Comparison of ENCODE assay signal across 8 cellular contexts in the genomic region with DNA sequence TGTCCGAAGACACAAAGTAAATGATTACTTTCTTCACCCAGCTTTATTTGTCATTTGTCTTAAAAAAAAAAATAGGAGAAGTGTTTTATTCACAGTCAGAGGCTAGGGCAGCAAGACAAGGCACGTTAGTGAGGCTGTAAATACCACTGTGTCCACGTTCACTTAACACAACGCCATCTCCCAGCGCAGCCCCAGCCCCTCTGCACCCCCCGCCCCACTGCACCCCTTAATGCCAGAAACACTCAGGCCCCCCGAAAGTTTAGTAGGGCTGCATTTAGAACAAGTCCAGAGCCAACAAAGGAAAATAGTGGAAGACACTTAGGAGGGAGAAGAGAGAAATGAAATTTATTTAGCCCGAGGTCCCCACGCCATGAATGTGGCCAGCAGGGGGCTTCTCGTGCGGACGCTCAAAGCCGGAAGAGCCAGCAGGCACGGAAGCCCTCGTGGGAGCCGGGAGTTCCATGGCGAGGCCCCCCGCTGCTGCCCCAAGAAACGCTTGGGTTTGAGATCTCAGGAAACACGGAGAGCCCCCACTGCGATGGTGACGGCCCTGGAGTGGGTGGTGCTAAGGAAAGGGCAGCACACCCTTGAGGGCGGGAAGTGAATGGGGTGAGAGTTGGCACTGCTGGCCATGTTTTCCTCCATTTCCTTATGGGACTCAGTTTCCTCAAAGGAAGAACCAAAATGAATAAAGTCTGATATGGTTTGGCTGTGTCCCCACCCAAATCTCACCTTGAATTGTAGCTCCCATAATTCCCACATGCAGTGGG. TPM values are rescaled to one million over a fixed set of nuclear protein-coding genes. Genes with fewer than 3 reads are reported as not detected.
DNase-seq lines count a peak whose midpoint lies in the region; ATAC-seq, FAIRE-seq and TF ChIP-seq lines count a peak whose summit lies in the region.

No MANE protein-coding gene starts in this region.

- H3K27ac Mint-ChIP-seq in T-helper 1 cell treated with Interleukin-12 subunit alpha and Interleukin-12 subunit beta and Interleukin-4 antibody, amounts not matched to agents 30 μg/mL and 1 μg/mL, for 36 hours, result no peak overlapping the region

- H3K9me3 ChIP-seq in DOHH2 (ENCODE audit: control insufficient read depth, insufficient read depth, low read length) (peaks cover 8% of the 10 kb centered on the region; the same call in 1 of the 2 replicates), HUES48 (ENCODE audit: control insufficient read depth, insufficient read depth, low read length) (no peaks in the 10 kb centered on the region), GM12878 (replicated peaks; ENCODE audit: control insufficient read depth, insufficient read depth, low read length) (no peaks in the 10 kb centered on the region; the same call in 2 of the 3 replicates), gastrocnemius medialis (no peaks in the 10 kb centered on the region)

- WGBS in GM12878 (ENCODE audit: insufficient coverage, insufficient replicate concordance, low lambda C conversion rate, missing lambda C conversion rate), result 5% methylated on average over 22 of the region's 23 CpGs

- SMC1A ChIA-PET in GM12878 (lab: Charles Lee; ENCODE audit: uncharacterized antibody, unreplicated experiment), result interaction anchor here (0.5 to 4.9 kb wide), 38 partner anchors 24 to 477 kb away, joined by 3 to 142 read pairs (median 5); a partner anchor contains a TSS

- peak overlapping the region; percentile 69 for H3K4me3 Mint-ChIP-seq in T-helper 1 cell treated with Interleukin-12 subunit alpha and Interleukin-12 subunit beta and Interleukin-4 antibody, amounts not matched to agents 30 μg/mL and 1 μg/mL, for 36 hours

- H3K4me3 ChIP-seq in DOHH2 (ENCODE audit: low read length), result peak overlapping the region; percentile 57
- H3K4me3 ChIP-seq in HUES48 (ENCODE audit: low read depth, low read length), result 0 out of 2 replicates have a peak overlapping the region, but pooled peaks have one; percentile 1
- peak overlapping the region; percentile 57; the same call in 1 of the 2 replicates for H3K4me3 ChIP-seq in GM12878
- H3K4me3 ChIP-seq in gastrocnemius medialis, result peak overlapping the region; percentile 44 to 56 (median 48)

- H3K27me3 ChIP-seq in DOHH2 (ENCODE audit: control insufficient read depth, low read length), result no peaks in the 10 kb centered on the region
- H3K27me3 ChIP-seq in HUES48 (ENCODE audit: control insufficient read depth, insufficient read depth, low read length), result no peaks in the 10 kb centered on the region
- H3K27me3 ChIP-seq in GM12878 (replicated peaks in 1 of 2; ENCODE audit: control insufficient read depth in 2 of 2, insufficient read depth in 2 of 2, low read length in 1 of 2), result no peaks in the 10 kb centered on the region; a peak in 1 of 4 replicates
- no peaks in the 10 kb centered on the region for H3K27me3 ChIP-seq in gastrocnemius medialis

- 0 out of 2 replicates have a peak, but pooled peaks cover 3% of the 10 kb centered on the region for H3F3A ChIP-seq in DOHH2 (ENCODE audit: control insufficient read depth, insufficient read depth)

- TF ChIP-seq POLR2A in GM12878 (IDR thresholded peaks at IDR 0.05; ENCODE audit: low read depth, low read length) (no peak), gastrocnemius medialis (IDR thresholded peaks at IDR 0.05) (no peak)

- no peaks in the 10 kb centered on the region for H3K9me2 ChIP-seq in DOHH2 (replicated peaks; ENCODE audit: control insufficient read depth, low read length)

- no peaks in the 10 kb centered on the region for H3K79me2 ChIP-seq in DOHH2 (ENCODE audit: control insufficient read depth, low read length)
- H3K79me2 ChIP-seq in GM12878 (ENCODE audit: control insufficient read depth, insufficient read depth, low read length), result no peaks in the 10 kb centered on the region

- no peaks in the 10 kb centered on the region for H3K36me3 Mint-ChIP-seq in T-helper 1 cell treated with Interleukin-12 subunit alpha and Interleukin-12 subunit beta and Interleukin-4 antibody, amounts not matched to agents 30 μg/mL and 1 μg/mL, for 36 hours (ENCODE audit: low read depth)

- no peak overlapping the region for H3K9ac ChIP-seq in HUES48 (ENCODE audit: low read depth, low read length)
- H3K9ac ChIP-seq in GM12878 (ENCODE audit: control insufficient read depth, insufficient read depth, low read length), result no peak overlapping the region

- peaks cover 29% of the 10 kb centered on the region for H3K27me3 Mint-ChIP-seq in T-helper 1 cell treated with Interleukin-12 subunit alpha and Interleukin-12 subunit beta and Interleukin-4 antibody, amounts not matched to agents 30 μg/mL and 1 μg/mL, for 36 hours (ENCODE audit: low read depth)

- H3K4me1 ChIP-seq in DOHH2 (ENCODE audit: control insufficient read depth, low read length) (peaks cover 24% of the 10 kb centered on the region), HUES48 (ENCODE audit: control insufficient read depth, insufficient read depth, low read length) (no peaks in the 10 kb centered on the region), GM12878 (ENCODE audit: control insufficient read depth, insufficient read depth, low read length) (no peaks in the 10 kb centered on the region), gastrocnemius medialis (peaks cover 0 to 6% of the 10 kb centered on the region in 2 donors)

- H3K27ac ChIP-seq in DOHH2 (ENCODE audit: low read depth, low read length), result peak overlapping the region; percentile 74
- H3K27ac ChIP-seq in HUES48 (ENCODE audit: low read depth, low read length), result no peak overlapping the region
- no peak overlapping the region for H3K27ac ChIP-seq in GM12878 (ENCODE audit: control insufficient read depth, insufficient read depth)
- H3K27ac ChIP-seq in gastrocnemius medialis, result peak overlapping the region; percentile 27 to 64 (median 56)

- FAIRE-seq in GM12878 (lab: Jason Lieb, UNC), result no peak

- CTCF ChIA-PET in GM12878 (lab: Yijun Ruan, JAX), result interaction anchor here (0.6 to 4.9 kb wide), 63 partner anchors 10 to 916 kb away, joined by 3 to 217 read pairs (median 4); a partner anchor contains a TSS

- DNase-seq in GM12878 (ENCODE audit: low read depth, low spot score) (no peak), hippocampal formation (lab: John Stamatoyannopoulos, UW) (peak; percentile 18 to 48), gastrocnemius medialis (no peak), NCI-H345 treated with DMSO at 0.1 percent for 48 hours (lab: John Stamatoyannopoulos, UW; ENCODE audit: unreplicated experiment) (no peak), cerebellar nuclear complex (lab: John Stamatoyannopoulos, UW) (no peak)

- intact Hi-C loops in GM12878 (cut with micrococcal nuclease; ENCODE audit: unreplicated experiment) (loop anchor here (1.0 to 10.0 kb wide), 6 partner anchors 181 to 916 kb away; no protein-coding TSS in a partner anchor), gastrocnemius medialis (cut with DNase I; ENCODE audit: low total_unique reads) (loop anchor here (1.0 to 10.0 kb wide), 2 partner anchors 266 to 396 kb away; no protein-coding TSS in a partner anchor)

- peak; percentile 47 for TF ChIP-seq RAD21 in GM12878 (IDR thresholded peaks at IDR 0.05; ENCODE audit: insufficient read depth, low read depth, low read length)

- H4K20me1 ChIP-seq in DOHH2 (ENCODE audit: control insufficient read depth, insufficient read depth, low read depth, low read length) (no peaks in the 10 kb centered on the region), GM12878 (ENCODE audit: control insufficient read depth, insufficient read depth) (no peaks in the 10 kb centered on the region)

- no TSS peak for BruUV-seq in GM12878 (replicated peaks; lab: Mats Ljungman, UMichigan)

- H3K4me1 Mint-ChIP-seq in T-helper 1 cell treated with Interleukin-12 subunit alpha and Interleukin-12 subunit beta and Interleukin-4 antibody, amounts not matched to agents 30 μg/mL and 1 μg/mL, for 36 hours (ENCODE audit: low read depth), result peaks cover 14% of the 10 kb centered on the region

- ATAC-seq in GM12878 (peak; percentile 86), gastrocnemius medialis (peak; percentile 44 to 64)

- peak; percentile 79 for TF ChIP-seq CTCF in DOHH2 (IDR thresholded peaks at IDR 0.05; ENCODE audit: low read depth, low read length, poor library complexity, severe bottlenecking)
- peak; percentile 57 to 61 (median 60) for TF ChIP-seq CTCF in GM12878 (IDR thresholded peaks at IDR 0.05 in 2 of 3, conservative IDR thresholded peaks at IDR 0.05 in 1 of 3; ENCODE audit: control insufficient read depth in 2 of 3, extremely low read depth in 1 of 3, insufficient read depth in 1 of 3, low read depth in 3 of 3, low read length in 3 of 3)
- TF ChIP-seq CTCF in gastrocnemius medialis (IDR thresholded peaks at IDR 0.05 in 4 of 5, conservative IDR thresholded peaks at IDR 0.05 in 1 of 5), result peak in 4 of 5 experiments; percentile 41 to 74 (median 63)

- H3K9me3 Mint-ChIP-seq in T-helper 1 cell treated with Interleukin-12 subunit alpha and Interleukin-12 subunit beta and Interleukin-4 antibody, amounts not matched to agents 30 μg/mL and 1 μg/mL, for 36 hours, result peaks cover 7% of the 10 kb centered on the region

- peak overlapping the region; percentile 76 for H3K4me2 ChIP-seq in DOHH2 (ENCODE audit: low read length)
- H3K4me2 ChIP-seq in GM12878 (ENCODE audit: control insufficient read depth, insufficient read depth), result peak overlapping the region; percentile 65

- in situ Hi-C loops in GM12878 (cut with MboI) (loop anchor here (5.0 kb wide), 2 partner anchors 323 to 393 kb away; no protein-coding TSS in a partner anchor), gastrocnemius medialis (cut with MboI; ENCODE audit: low sequenced_read_pairs in 4 of 4) (loop anchor here in 2 of 4 donors (5.0 to 10.0 kb wide), 2 partner anchors 316 to 393 kb away; no protein-coding TSS in a partner anchor)

- TF ChIP-seq EP300 in GM12878 (IDR thresholded peaks at IDR 0.05; ENCODE audit: borderline replicate concordance in 1 of 2, control insufficient read depth in 1 of 2, low read depth in 2 of 2, low read length in 2 of 2), result no peak

- H2AFZ ChIP-seq in GM12878 (ENCODE audit: control insufficient read depth, low read depth, low read length), result peak overlapping the region; percentile 83

- RAD21 ChIA-PET in GM12878 (lab: Charles Lee; ENCODE audit: unreplicated experiment), result interaction anchor here (0.6 to 3.0 kb wide), 24 partner anchors 10 to 905 kb away, joined by 3 to 130 read pairs (median 3); a partner anchor contains a TSS

- H3K36me3 ChIP-seq in DOHH2 (ENCODE audit: control insufficient read depth, low read length) (no peaks in the 10 kb centered on the region), HUES48 (ENCODE audit: control insufficient read depth, insufficient read depth, low read length) (no peaks in the 10 kb centered on the region), GM12878 (ENCODE audit: control insufficient read depth in 2 of 2, insufficient read depth in 2 of 2, low read length in 1 of 2) (no peaks in the 10 kb centered on the region), gastrocnemius medialis (no peaks in the 10 kb centered on the region)

- POLR2A ChIA-PET in GM12878 (lab: Charles Lee), result interaction anchor here (0.6 kb wide), 1 partner anchor 342 kb away, joined by 4 read pairs; no protein-coding TSS in a partner anchor

RNA-seq across cellular contexts. Expression of a gene that starts 50.2 kb away (rescaled TPM):
- not detected in 2 replicates for total RNA-seq in GM12878 (2013; cell fraction: nucleolus; rRNA removed)
- total RNA-seq in GM12878 (2014; rRNA removed) (not detected in 2 replicates), GM12878 (2014; rRNA removed; fragmentation: Illumina TruSeq; extraction: Trizol) (not detected in 2 replicates), GM12878 (2021) (0.24 TPM in 1 of 2 replicates, not detected in the other), gastrocnemius medialis (under 1 TPM in 2 of 4 donors, not detected in 2; 0.10 to 0.20 TPM)
- not detected for polyA plus RNA-seq in GM12878 (2011; ENCODE audit: low read depth)
- polyA plus RNA-seq in GM12878 (2011; rRNA removed) (0.03 and 0.07 TPM in 2 replicates), GM12878 (2014; fragmentation: Illumina TruSeq; extraction: Trizol) (not detected in 2 replicates), GM12878 (2014; fragmentation: Nextera tagmentation; extraction: Ambion mirVana) (not detected), GM12878 (2014; rRNA removed) (not detected in 2 replicates), GM12878 (2016; fragmentation: Nextera tagmentation; extraction: Ambion mirVana) (not detected)
- under 0.01 and 0.01 TPM in 2 replicates for polyA plus RNA-seq in GM12878 (2011; cell fraction: cytosol; rRNA removed)
- 0.01 and 0.03 TPM in 2 replicates for polyA plus RNA-seq in GM12878 (2011; cell fraction: nucleus; rRNA removed)
- polyA plus RNA-seq in GM12878 (2012), result not detected in 2 replicates
- polyA minus RNA-seq in GM12878 (2011; rRNA and poly(A)+ RNA removed), result not detected in 2 replicates
- not detected in 2 replicates for polyA minus RNA-seq in GM12878 (2011; cell fraction: cytosol; rRNA and poly(A)+ RNA removed)
- polyA minus RNA-seq in GM12878 (2011; cell fraction: nucleus; rRNA and poly(A)+ RNA removed), result not detected in 2 replicates

Comparison
In these comparisons a context has a peak if more than half of its experiments do, and no peak if none do; other contexts are left out.
1. H3K27ac ChIP-seq: peak in DOHH2 (single experiment) and gastrocnemius medialis (4 of 4); none in HUES48 (single experiment) and GM12878 (single experiment).
2. H3K4me3 ChIP-seq: peak in every context shown above with its lines; median percentile 57 in DOHH2; 57 in GM12878; 48 in gastrocnemius medialis; 1 in HUES48.
3. DNase-seq: peak in hippocampal formation (2 of 2); none in GM12878 (single experiment), gastrocnemius medialis (0 of 2), NCI-H345 treated with DMSO at 0.1 percent for 48 hours (single experiment) and cerebellar nuclear complex (0 of 2).
4. Peak in every context shown above with its lines, with median percentiles within 50 percentile points of each other: CTCF ChIP-seq.